In the genomic region with DNA sequence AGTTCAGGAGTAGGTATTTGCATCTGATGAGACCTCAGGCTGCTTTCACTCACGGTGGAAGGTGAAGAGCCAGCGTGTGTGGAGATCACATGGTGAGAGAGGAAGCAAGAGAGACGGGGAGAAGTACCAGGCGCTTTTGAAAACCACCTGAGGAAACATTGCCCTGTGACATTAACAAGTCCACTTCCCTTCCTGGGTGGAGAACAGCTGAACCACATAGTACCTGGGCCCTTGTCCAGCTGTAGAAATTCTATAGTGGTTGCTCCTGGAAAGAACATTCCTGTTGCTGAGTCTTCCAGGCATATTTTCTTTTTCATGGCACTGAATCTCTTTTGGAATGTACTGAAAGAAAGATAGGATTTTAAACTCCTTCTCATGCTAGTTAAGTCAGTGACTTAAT, we compare ENCODE assay signal across 21 cellular contexts.
DNase-seq lines count a peak whose midpoint lies in the region; ATAC-seq, FAIRE-seq and TF ChIP-seq lines count a peak whose summit lies in the region.
"Had no signal": no experiment of that assay in that cellular context is flagged by ENCODE, and none has a peak within 500 bp of the region (broad histone marks: within the 10 kb centered on the region; RNA-seq: fewer than 3 reads in every experiment).

No MANE protein-coding gene starts in this region.

- H3K36me3 Mint-ChIP-seq in GM23338 (ENCODE audit: low read depth) (no peaks in the 10 kb centered on the region; the same call in 2 of the 3 replicates), nephron progenitor cell (ENCODE audit: low read depth) (no peaks in the 10 kb centered on the region)
- H3K36me3 Mint-ChIP-seq: activated CD8-positive, alpha-beta memory T cell treated with anti-CD3 and anti-CD28 coated beads, Interleukin-2, amount 10 ng/mL, durations not matched to agents 7 days and 5 days; activated naive CD4-positive, alpha-beta T cell treated with anti-CD3 and anti-CD28 coated beads, Interleukin-2, amount 10 ng/mL, durations not matched to agents 7 days and 5 days; neural progenitor cell; WTC11 had no signal

- no peaks in the 10 kb centered on the region for H3K9me2 ChIP-seq in hepatocyte (replicated peaks; ENCODE audit: insufficient read depth)
- H3K9me2 ChIP-seq in GM23338 (ENCODE audit: insufficient read depth), result no peaks in the 10 kb centered on the region

- no peaks in the 10 kb centered on the region for H3F3A ChIP-seq in GM23338 (replicated peaks; ENCODE audit: low read depth)

- H3K9me3 Mint-ChIP-seq in GM23338 (no peaks in the 10 kb centered on the region; the same call in 2 of the 3 replicates), nephron progenitor cell (peaks cover 18% of the 10 kb centered on the region)
- H3K9me3 Mint-ChIP-seq: activated naive CD4-positive, alpha-beta T cell treated with anti-CD3 and anti-CD28 coated beads, Interleukin-2, amount 10 ng/mL, durations not matched to agents 7 days and 5 days had no signal

- H3K27ac ChIP-seq in ascending aorta (peak overlapping the region; percentile 65 to 69), hepatocyte (peak overlapping the region; percentile 67), GM23338 (ENCODE audit: low read depth) (no peak overlapping the region)
- H3K27ac ChIP-seq: colonic mucosa, neural progenitor cell, stomach had no signal

- no peaks in the 10 kb centered on the region for H3K79me2 ChIP-seq in hepatocyte
- H3K79me2 ChIP-seq in GM23338 (replicated peaks; ENCODE audit: insufficient read depth), result no peaks in the 10 kb centered on the region

- H4K20me1 ChIP-seq in hepatocyte (ENCODE audit: insufficient read depth, poor library complexity, severe bottlenecking) (no peaks in the 10 kb centered on the region), GM23338 (replicated peaks; ENCODE audit: insufficient read depth) (no peaks in the 10 kb centered on the region)

- H3K4me3 ChIP-seq in ascending aorta (no peak overlapping the region), hepatocyte (no peak overlapping the region), GM23338 (no peak overlapping the region)
- H3K4me3 ChIP-seq: colonic mucosa, lung, neural progenitor cell, sigmoid colon, stomach had no signal

- H3K4me3 Mint-ChIP-seq in GM23338, result no peak overlapping the region
- no peak overlapping the region for H3K4me3 Mint-ChIP-seq in nephron progenitor cell
- H3K4me3 Mint-ChIP-seq: activated CD8-positive, alpha-beta memory T cell treated with anti-CD3 and anti-CD28 coated beads, Interleukin-2, amount 10 ng/mL, durations not matched to agents 7 days and 5 days; activated naive CD4-positive, alpha-beta T cell treated with anti-CD3 and anti-CD28 coated beads, Interleukin-2, amount 10 ng/mL, durations not matched to agents 7 days and 5 days; neural progenitor cell; WTC11 had no signal

- no peak for ATAC-seq in GM23338
- ATAC-seq: activated CD8-positive, alpha-beta memory T cell treated with anti-CD3 and anti-CD28 coated beads, Interleukin-2, amount 10 ng/mL, durations not matched to agents 7 days and 5 days; WTC11 had no signal

- H3K4me1 ChIP-seq in ascending aorta, result peaks cover 0 to 20% of the 10 kb centered on the region in 2 donors
- H3K4me1 ChIP-seq in hepatocyte (ENCODE audit: insufficient read depth), result peaks cover 6% of the 10 kb centered on the region
- H3K4me1 ChIP-seq in GM23338 (ENCODE audit: insufficient read depth), result no peaks in the 10 kb centered on the region
- H3K4me1 ChIP-seq: colonic mucosa, neural progenitor cell had no signal

- H2AFZ ChIP-seq in hepatocyte, result no peak overlapping the region
- no peak overlapping the region for H2AFZ ChIP-seq in GM23338
- H2AFZ ChIP-seq: neural progenitor cell had no signal

- H3K27me3 ChIP-seq in ascending aorta (no peaks in the 10 kb centered on the region), hepatocyte (no peaks in the 10 kb centered on the region), GM23338 (ENCODE audit: insufficient read depth) (no peaks in the 10 kb centered on the region)
- H3K27me3 ChIP-seq: colonic mucosa, neural progenitor cell, sigmoid colon, stomach had no signal

- peak; percentile 5 for DNase-seq in A172 (ENCODE audit: low spot score)
- DNase-seq in GM18507 (ENCODE audit: extremely low spot score, insufficient read length, low read depth), result no peak
- no peak for DNase-seq in ascending aorta (ENCODE audit: low spot score in 2 of 2)
- no peak for DNase-seq in hepatocyte (ENCODE audit: low spot score)
- DNase-seq in GM23338 (ENCODE audit: low spot score), result no peak
- DNase-seq in nephron progenitor cell, result no peak
- DNase-seq in NCI-H187 treated with DMSO at 0.1 percent for 48 hours (lab: John Stamatoyannopoulos, UW), result no peak
- no peak for DNase-seq in activated CD4-positive, alpha-beta T cell treated with anti-CD3 and anti-CD28 coated beads, Interleukin-2, amount 50 U/mL, for 48 hours
- DNase-seq: activated CD8-positive, alpha-beta memory T cell treated with anti-CD3 and anti-CD28 coated beads, Interleukin-2, amount 10 ng/mL, durations not matched to agents 7 days and 5 days; activated naive CD4-positive, alpha-beta T cell treated with anti-CD3 and anti-CD28 coated beads, Interleukin-2, amount 10 ng/mL, durations not matched to agents 7 days and 5 days; colonic mucosa; H7; NCI-H1105 treated with DMSO at 0.1 percent for 48 hours; NCI-H446; OCI-M1; sigmoid colon; stomach had no signal

- peaks cover 0 to 12% of the 10 kb centered on the region in 2 donors for H3K9me3 ChIP-seq in ascending aorta
- H3K9me3 ChIP-seq in hepatocyte (ENCODE audit: low read depth), result no peaks in the 10 kb centered on the region
- H3K9me3 ChIP-seq: colonic mucosa, sigmoid colon, stomach had no signal

- no peaks in the 10 kb centered on the region for H3K4me1 Mint-ChIP-seq in GM23338
- H3K4me1 Mint-ChIP-seq in nephron progenitor cell, result no peaks in the 10 kb centered on the region

- TF ChIP-seq CTCF in ascending aorta (IDR thresholded peaks at IDR 0.05) (no peak), hepatocyte (IDR thresholded peaks at IDR 0.05; ENCODE audit: poor library complexity) (no peak), GM23338 (conservative IDR thresholded peaks at IDR 0.05; ENCODE audit: low read depth in 2 of 2) (no peak), nephron progenitor cell (IDR thresholded peaks at IDR 0.05) (no peak)

- peaks cover 7% of the 10 kb centered on the region for H3K27me3 Mint-ChIP-seq in GM23338 (ENCODE audit: insufficient read depth, low read depth, poor library complexity)
- peaks cover 31% of the 10 kb centered on the region for H3K27me3 Mint-ChIP-seq in nephron progenitor cell (ENCODE audit: low read depth, poor library complexity)
- H3K27me3 Mint-ChIP-seq: activated CD8-positive, alpha-beta memory T cell treated with anti-CD3 and anti-CD28 coated beads, Interleukin-2, amount 10 ng/mL, durations not matched to agents 7 days and 5 days had no signal

- peak; percentile 9 for FAIRE-seq in GM18507 (lab: Jason Lieb, UNC)
- FAIRE-seq: D721Med had no signal

- H3K4me2 ChIP-seq in hepatocyte (no peak overlapping the region), GM23338 (no peak overlapping the region)
- H3K4me2 ChIP-seq: neural progenitor cell had no signal

- H3K36me3 ChIP-seq in ascending aorta (no peaks in the 10 kb centered on the region), hepatocyte (replicated peaks; ENCODE audit: insufficient read depth, low read depth) (no peaks in the 10 kb centered on the region), GM23338 (ENCODE audit: insufficient read depth) (no peaks in the 10 kb centered on the region)
- H3K36me3 ChIP-seq: colonic mucosa, neural progenitor cell, sigmoid colon, stomach had no signal

- no peak overlapping the region for H3K27ac Mint-ChIP-seq in GM23338
- H3K27ac Mint-ChIP-seq in nephron progenitor cell, result no peak overlapping the region
- H3K27ac Mint-ChIP-seq: activated CD8-positive, alpha-beta memory T cell treated with anti-CD3 and anti-CD28 coated beads, Interleukin-2, amount 10 ng/mL, durations not matched to agents 7 days and 5 days; activated naive CD4-positive, alpha-beta T cell treated with anti-CD3 and anti-CD28 coated beads, Interleukin-2, amount 10 ng/mL, durations not matched to agents 7 days and 5 days; neural progenitor cell; WTC11 had no signal

- intact Hi-C loops in ascending aorta (cut with DNase I), result no loop called here

- 41% methylated on average over 4 of the region's 4 CpGs for WGBS in hepatocyte (ENCODE audit: low lambda C conversion rate, missing lambda C conversion rate)

TF ChIP-seq in GM23338, 12 proteins besides CTCF, POLR2A, EP300 and RAD21 (continues in another document):
- TF ChIP-seq CREB1 (CRISPR knock-in tag; IDR thresholded peaks at IDR 0.05; ENCODE audit: low read depth) (no peak), EZH2 (IDR thresholded peaks at IDR 0.05; ENCODE audit: low read depth, unreplicated experiment) (no peak), ZNF114 (CRISPR knock-in tag; IDR thresholded peaks at IDR 0.05) (no peak), STAT1 (IDR thresholded peaks at IDR 0.05; ENCODE audit: unreplicated experiment) (no peak), NANOG (IDR thresholded peaks at IDR 0.05; ENCODE audit: borderline replicate concordance) (no peak)
